In the genomic region with DNA sequence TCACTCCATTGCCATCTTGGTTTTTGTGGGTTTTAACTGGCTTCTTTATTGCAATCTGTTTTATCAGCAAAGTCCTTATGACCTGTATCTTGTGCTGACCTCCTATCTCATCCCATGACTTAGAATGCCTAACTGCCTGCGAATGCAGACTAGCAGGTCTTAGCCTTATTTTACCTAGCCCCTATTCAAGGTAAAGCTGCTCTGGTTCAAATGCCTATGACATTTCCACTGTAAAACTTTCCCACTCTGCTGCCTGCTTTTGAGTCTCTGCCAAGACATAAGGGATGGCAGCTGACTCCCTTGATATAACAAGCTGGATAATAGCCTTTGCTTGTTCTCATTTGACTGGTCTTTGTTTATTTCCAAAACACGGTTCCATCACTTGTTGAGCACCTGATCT, we compare ENCODE assay signal across 13 cellular contexts.
DNase-seq lines count a peak whose midpoint lies in the region; TF ChIP-seq lines count a peak whose summit lies in the region.
"Had no signal": no experiment of that assay in that cellular context is flagged by ENCODE, and none has a peak within 500 bp of the region (broad histone marks: within the 10 kb centered on the region; RNA-seq: fewer than 3 reads in every experiment).

No MANE protein-coding gene starts in this region.

- H3K27ac ChIP-seq in mesenchymal stem cell (ENCODE audit: low read length, poor library complexity, severe bottlenecking): no peak overlapping the region
- no peak overlapping the region for H3K27ac ChIP-seq in brain microvascular endothelial cell
- H3K27ac ChIP-seq: HL-60 had no signal

- no peak overlapping the region for H3K14ac ChIP-seq in mesenchymal stem cell (ENCODE audit: low read length in 2 of 2)

- DNase-seq in DMS 273 (lab: John Stamatoyannopoulos, UW; ENCODE audit: unreplicated experiment) (peak; percentile 80), NCI-H1694 (lab: John Stamatoyannopoulos, UW) (peak; percentile 17), RPMI7951 (ENCODE audit: low read depth) (peak; percentile 14), mesenchymal stem cell (no peak), 8988T (no peak), brain microvascular endothelial cell (no peak), NOMO-1 treated with dmso at 0.1 percent for 144 hours (lab: John Stamatoyannopoulos, UW; ENCODE audit: unreplicated experiment) (no peak), SKM-1 (lab: John Stamatoyannopoulos, UW; ENCODE audit: unreplicated experiment) (no peak)
- DNase-seq: C1 segment of cervical spinal cord; CD4-positive, alpha-beta T cell; DND-41; GDM1 had no signal

- H2BK120ac ChIP-seq in mesenchymal stem cell (ENCODE audit: low read depth, low read length): no peak overlapping the region

- TF ChIP-seq CTCF in brain microvascular endothelial cell (IDR thresholded peaks at IDR 0.05; ENCODE audit: low read depth, low read length, missing control alignments): no peak

- H2AFZ ChIP-seq in mesenchymal stem cell (ENCODE audit: low read depth, low read length): no peak overlapping the region

- no peak overlapping the region for H3K4me3 ChIP-seq in mesenchymal stem cell (ENCODE audit: insufficient read depth in 1 of 2, low read depth in 1 of 2, low read length in 2 of 2)
- no peak overlapping the region for H3K4me3 ChIP-seq in brain microvascular endothelial cell (ENCODE audit: low read depth, low read length)

- no peak overlapping the region for H2BK5ac ChIP-seq in mesenchymal stem cell (ENCODE audit: low read depth, low read length, poor library complexity, severe bottlenecking)

- H3K36me3 ChIP-seq in mesenchymal stem cell (ENCODE audit: control insufficient read depth in 1 of 2, insufficient read depth in 2 of 2, low read depth in 1 of 2, low read length in 2 of 2): no peaks in the 10 kb centered on the region
- H3K36me3 ChIP-seq in brain microvascular endothelial cell (replicated peaks): no peaks in the 10 kb centered on the region

- in situ Hi-C loops in brain microvascular endothelial cell (cut with HindIII; ENCODE audit: low pct_ligation_motif_present, low sequenced_read_pairs): no loop called here

- H3K4ac ChIP-seq in mesenchymal stem cell (ENCODE audit: low read depth in 1 of 2, low read length in 2 of 2): no peak overlapping the region

- H4K8ac ChIP-seq in mesenchymal stem cell (ENCODE audit: low read length): no peak overlapping the region

- H3K9ac ChIP-seq in mesenchymal stem cell (ENCODE audit: low read length): no peak overlapping the region

- H3K4me1 ChIP-seq in mesenchymal stem cell (ENCODE audit: control insufficient read depth, insufficient read depth, low read depth, low read length): no peaks in the 10 kb centered on the region

- H2AK5ac ChIP-seq in mesenchymal stem cell (ENCODE audit: low read length, severe bottlenecking): no peak overlapping the region

- H2BK15ac ChIP-seq in mesenchymal stem cell (ENCODE audit: low read depth, poor library complexity, severe bottlenecking): no peak overlapping the region

- WGBS in mesenchymal stem cell: 93% methylated on average over 1 of the region's 2 CpGs

- no peaks in the 10 kb centered on the region for H3K79me1 ChIP-seq in mesenchymal stem cell (replicated peaks; ENCODE audit: low read length, poor library complexity, severe bottlenecking)

- no peaks in the 10 kb centered on the region for H3K27me3 ChIP-seq in mesenchymal stem cell (ENCODE audit: control insufficient read depth in 1 of 2, insufficient read depth in 1 of 2, low read length in 2 of 2)
- no peaks in the 10 kb centered on the region for H3K27me3 ChIP-seq in brain microvascular endothelial cell (replicated peaks)

- H3K18ac ChIP-seq in mesenchymal stem cell (ENCODE audit: low read depth in 1 of 2, low read length in 2 of 2): peak overlapping the region; percentile 5 to 37

- no peak overlapping the region for H3K4me2 ChIP-seq in mesenchymal stem cell (ENCODE audit: low read length, poor library complexity, severe bottlenecking)

- H3K23ac ChIP-seq in mesenchymal stem cell (ENCODE audit: low read length in 2 of 2): no peak overlapping the region

- no peak overlapping the region for H4K91ac ChIP-seq in mesenchymal stem cell (ENCODE audit: low read length)

- no peak overlapping the region for H2BK12ac ChIP-seq in mesenchymal stem cell (ENCODE audit: low read length in 2 of 2)

- H3K9me3 ChIP-seq in mesenchymal stem cell (ENCODE audit: control insufficient read depth, low read length): peaks cover 22% of the 10 kb centered on the region

Comparison
In these comparisons a context has a peak if more than half of its experiments do, and no peak if none do; other contexts are left out.
1. DNase-seq: peak in DMS 273 (single experiment), NCI-H1694 (single experiment) and RPMI7951 (single experiment); none in mesenchymal stem cell (single experiment), 8988T (single experiment), brain microvascular endothelial cell (single experiment), NOMO-1 treated with dmso at 0.1 percent for 144 hours (single experiment) and SKM-1 (single experiment).